In the genomic region with DNA sequence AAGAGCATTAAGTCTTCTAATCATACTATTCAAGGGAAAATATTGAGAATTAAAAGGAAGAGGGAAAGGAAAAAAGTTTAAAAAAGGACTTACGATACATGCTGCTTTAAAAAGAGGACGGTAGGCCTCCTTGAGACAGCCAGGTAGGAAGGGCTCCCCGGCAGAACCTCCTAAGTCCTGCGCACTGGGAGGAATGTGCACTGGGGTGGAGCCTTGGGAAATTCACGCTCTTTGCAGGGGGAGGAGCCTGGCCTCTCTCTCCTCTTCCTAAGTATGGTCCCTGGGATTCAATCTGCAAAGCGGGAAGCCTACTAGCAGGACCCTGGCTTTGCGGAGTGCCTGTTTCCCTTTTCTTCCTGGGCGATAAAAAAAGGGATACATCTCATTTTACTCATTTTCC, we compare ENCODE assay signal across 1 cellular context.
TF ChIP-seq lines count a peak whose summit lies in the region.

No MANE protein-coding gene starts in this region.

TF ChIP-seq in H1, 55 proteins besides CTCF, POLR2A, EP300 and RAD21:
- TF ChIP-seq CHD2 (IDR thresholded peaks at IDR 0.05; ENCODE audit: low read length) (no peak), CBX8 (IDR thresholded peaks at IDR 0.05; ENCODE audit: borderline replicate concordance, low read depth, low read length) (no peak), KDM4A (IDR thresholded peaks at IDR 0.05; ENCODE audit: low read depth, low read length, severe bottlenecking) (no peak)
